ENCODE assay signal across 24 cellular contexts in the genomic region with DNA sequence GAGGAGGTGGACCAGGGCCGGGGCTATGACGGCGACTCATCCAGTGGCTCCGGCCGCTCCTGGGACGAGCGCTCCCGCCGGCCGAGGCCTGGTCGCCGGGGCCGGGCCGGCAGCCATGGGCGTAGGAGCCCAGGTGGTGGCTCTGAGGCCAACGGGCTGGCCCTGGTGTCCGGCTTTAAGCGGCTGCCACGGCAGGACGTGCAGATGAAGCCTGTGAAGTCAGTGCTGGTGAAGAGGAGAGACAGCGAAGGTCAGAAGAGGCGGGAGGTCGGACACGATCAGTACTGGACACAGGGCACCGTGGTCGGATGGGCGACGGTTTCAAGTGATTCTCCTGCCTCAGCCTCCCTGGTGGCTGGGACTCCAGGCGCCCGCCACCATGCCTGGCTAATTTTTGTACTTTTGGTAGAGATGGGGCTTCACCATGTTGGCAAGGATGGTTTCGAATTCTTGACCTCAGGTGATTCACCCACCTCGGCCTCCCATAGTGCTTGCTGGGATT. TPM values are rescaled to one million over a fixed set of nuclear protein-coding genes. Genes with fewer than 3 reads are reported as not detected.
"Had no signal": no experiment of that assay in that cellular context is flagged by ENCODE, and none has a peak within 500 bp of the region (broad histone marks: within the 10 kb centered on the region; RNA-seq: fewer than 3 reads in every experiment).

No MANE protein-coding gene starts in this region.

- H3K27ac ChIP-seq: KMS-11, SJSA1, SK-N-MC had no signal

- H3K4me2 ChIP-seq: KMS-11 had no signal

- H3K36me3 ChIP-seq: SJSA1 had no signal

- FAIRE-seq: RCC 7860 had no signal

- H3K9ac ChIP-seq: KMS-11 had no signal

- H3K9me3 ChIP-seq: SJSA1 had no signal

- H3K4me3 ChIP-seq: SJSA1, SK-N-MC had no signal

- DNase-seq: IMR-90, Kasumi-1, MM.1S, NCI-H1092 treated with DMSO at 0.1 percent for 48 hours, NCI-H1436, NCI-H187, NCI-H2029, NCI-H2081 treated with DMSO at 0.1 percent for 48 hours, NCI-H2171, NCI-H226, NCI-H446, NCI-H510A, NCI-H524 treated with DMSO at 0.1 percent for 48 hours, NCI-H69, NCI-H774, Right ventricle myocardium superior, RPMI8226, SIG-M5 had no signal

- H3K27me3 ChIP-seq: SJSA1 had no signal

RNA-seq across cellular contexts. Expression of a gene that starts 22.3 kb away (rescaled TPM):
- total RNA-seq: IMR-90, Right ventricle myocardium superior, SJSA1 had no signal
- polyA plus RNA-seq: IMR-90 had no signal

RNA-seq across cellular contexts. Expression of a gene that starts 41.5 kb away (rescaled TPM):
- total RNA-seq: HT-29, IMR-90, M059J, Right ventricle myocardium superior, SJSA1 had no signal
- polyA plus RNA-seq: IMR-90 had no signal
